In genomic region chr10:6221971-6222751, GRCh38 we compare ENCODE assay signal across 12 cellular contexts. TPM values are rescaled to one million over a fixed set of nuclear protein-coding genes. Genes with fewer than 3 reads are reported as not detected.
DNase-seq lines count a peak whose midpoint lies in the region; ATAC-seq, FAIRE-seq and TF ChIP-seq lines count a peak whose summit lies in the region.
"Had no signal": no experiment of that assay in that cellular context is flagged by ENCODE, and none has a peak within 500 bp of the region (broad histone marks: within the 10 kb centered on the region; RNA-seq: fewer than 3 reads in every experiment).

No MANE protein-coding gene starts in this region.

- TF ChIP-seq RAD21 in IMR-90 (IDR thresholded peaks at IDR 0.05; ENCODE audit: low read length) = no peak
- TF ChIP-seq RAD21 in GM12878 (IDR thresholded peaks at IDR 0.05; ENCODE audit: insufficient read depth, low read depth, low read length) = no peak

- H2BK20ac ChIP-seq in IMR-90 (ENCODE audit: low read depth, low read length) = peak overlapping the region; percentile 53; the same call in 1 of the 2 replicates

- peak overlapping the region; percentile 57 for H3K27ac Mint-ChIP-seq in nephron progenitor cell

- no peaks in the 10 kb centered on the region for H3K9me3 Mint-ChIP-seq in nephron progenitor cell

- peak overlapping the region; percentile 24; the same call in 1 of the 2 replicates for H3K9ac ChIP-seq in IMR-90 (ENCODE audit: low read depth, low read length)
- H3K9ac ChIP-seq in GM12878 (ENCODE audit: control insufficient read depth, insufficient read depth, low read length) = no peak overlapping the region

- H2BK15ac ChIP-seq in IMR-90 (ENCODE audit: low read depth, low read length) = peak overlapping the region; percentile 13; the same call in 1 of the 3 replicates

- CTCF ChIA-PET in IMR-90 (lab: Yijun Ruan, JAX) = no interaction called here
- CTCF ChIA-PET in GM12878 (lab: Yijun Ruan, JAX) = no interaction called here

- no peak overlapping the region for H3K4me3 Mint-ChIP-seq in nephron progenitor cell

- no peak overlapping the region; the same call in 1 of the 2 replicates for H3K18ac ChIP-seq in IMR-90 (ENCODE audit: low read depth, low read length)

- in situ Hi-C loops in IMR-90 (cut with MboI; ENCODE audit: low sequenced_read_pairs) (loop anchor here (10.0 kb wide), 1 partner anchor 173 kb away; no protein-coding TSS in a partner anchor), GM12878 (cut with MboI) (no loop called here)

- peak overlapping the region; percentile 48 for H2AFZ ChIP-seq in IMR-90 (replicated peaks; ENCODE audit: low read length, poor library complexity)
- H2AFZ ChIP-seq in GM12878 (ENCODE audit: control insufficient read depth, low read depth, low read length) = no peak overlapping the region

- no peaks in the 10 kb centered on the region for H3K4me1 Mint-ChIP-seq in nephron progenitor cell

- H3K4ac ChIP-seq in IMR-90 (ENCODE audit: low read depth, low read length) = peak overlapping the region; percentile 86

- H3K27ac ChIP-seq in IMR-90 (ENCODE audit: insufficient read depth, low read length) (peak overlapping the region; percentile 48), GM12878 (ENCODE audit: control insufficient read depth, insufficient read depth) (no peak overlapping the region)

- POLR2A ChIA-PET in IMR-90 (lab: Charles Lee; ENCODE audit: unreplicated experiment) = no interaction called here
- POLR2A ChIA-PET in GM12878 (lab: Charles Lee) = no interaction called here

- dilution Hi-C loops in IMR-90 (cut with HindIII; ENCODE audit: low sequenced_read_pairs, unreplicated experiment) = no loop called here

- peak overlapping the region; percentile 84 for H4K91ac ChIP-seq in IMR-90 (ENCODE audit: insufficient read depth, low read depth, low read length)

- H3K4me1 ChIP-seq in BE2C (peaks cover 5% of the 10 kb centered on the region; the same call in 1 of the 2 replicates), IMR-90 (ENCODE audit: control insufficient read depth, insufficient read depth, low read length) (peaks cover 4% of the 10 kb centered on the region), GM12878 (ENCODE audit: control insufficient read depth, insufficient read depth, low read length) (no peaks in the 10 kb centered on the region)

- H4K5ac ChIP-seq in IMR-90 (ENCODE audit: low read depth, low read length) = no peak overlapping the region

- BruUV-seq in IMR-90 (replicated peaks; lab: Mats Ljungman, UMichigan) = no TSS peak
- no TSS peak for BruUV-seq in GM12878 (replicated peaks; lab: Mats Ljungman, UMichigan)

- peak overlapping the region; percentile 22 for H2AK9ac ChIP-seq in IMR-90 (replicated peaks; ENCODE audit: low read depth, low read length, poor library complexity)

- H3K4me3 ChIP-seq in BE2C (ENCODE audit: low read depth, low read length) (no peak overlapping the region), IMR-90 (ENCODE audit: insufficient read depth, low read depth, low read length) (no peak overlapping the region), GM12878 (no peak overlapping the region)

- H3K36me3 Mint-ChIP-seq in nephron progenitor cell (ENCODE audit: low read depth) = peaks cover 77% of the 10 kb centered on the region

- peak overlapping the region; percentile 58 to 81 for H4K8ac ChIP-seq in IMR-90 (ENCODE audit: low read depth in 2 of 2, low read length in 2 of 2)

- peaks cover 10% of the 10 kb centered on the region for H3K36me3 ChIP-seq in BE2C
- peaks cover 90% of the 10 kb centered on the region for H3K36me3 ChIP-seq in IMR-90 (ENCODE audit: control insufficient read depth, insufficient read depth, low read length)
- peaks cover 20 to 48% of the 10 kb centered on the region in 2 experiments for H3K36me3 ChIP-seq in GM12878 (ENCODE audit: control insufficient read depth in 2 of 2, insufficient read depth in 2 of 2, low read length in 1 of 2)

- intact Hi-C loops in IMR-90 (cut with micrococcal nuclease) = no loop called here
- intact Hi-C loops in GM12878 (cut with micrococcal nuclease; ENCODE audit: unreplicated experiment) = no loop called here

- TF ChIP-seq EP300 in GM12878 (IDR thresholded peaks at IDR 0.05; ENCODE audit: borderline replicate concordance in 1 of 2, control insufficient read depth in 1 of 2, low read depth in 2 of 2, low read length in 2 of 2) = no peak

- H3K4me2 ChIP-seq in IMR-90 (ENCODE audit: low read depth, low read length) = no peak overlapping the region
- no peak overlapping the region for H3K4me2 ChIP-seq in GM12878 (ENCODE audit: control insufficient read depth, insufficient read depth)

- DNase-seq in BE2C = peak; percentile 43
- DNase-seq in IMR-90 = peak; percentile 29
- no peak for DNase-seq in GM12878 (ENCODE audit: low read depth, low spot score)
- DNase-seq in nephron progenitor cell = no peak
- no peak for DNase-seq in LoVo (ENCODE audit: low spot score)
- no peak for DNase-seq in SW480 (ENCODE audit: low spot score)
- DNase-seq in activated CD4-positive, alpha-beta T cell treated with anti-CD3 and anti-CD28 coated beads for 4 hours = no peak
- DNase-seq: NCI-H1694; NK-92 treated with Interleukin-12 subunit alpha and Interleukin-12 subunit beta, amount 100 ng/mL, for 24 hours; right cardiac atrium had no signal

- H3K9me3 ChIP-seq in BE2C (no peaks in the 10 kb centered on the region), IMR-90 (ENCODE audit: control insufficient read depth, insufficient read depth, low read length) (no peaks in the 10 kb centered on the region), GM12878 (replicated peaks; ENCODE audit: control insufficient read depth, insufficient read depth, low read length) (no peaks in the 10 kb centered on the region)

- H2BK5ac ChIP-seq in IMR-90 (ENCODE audit: low read depth, low read length, poor library complexity, severe bottlenecking) = peak overlapping the region; percentile 86

- SMC1A ChIA-PET in GM12878 (lab: Charles Lee; ENCODE audit: uncharacterized antibody, unreplicated experiment) = no interaction called here

- RAD21 ChIA-PET in GM12878 (lab: Charles Lee; ENCODE audit: unreplicated experiment) = interaction anchor here (1.1 kb wide), 1 partner anchor 20 kb away, joined by 3 read pairs; the partner anchor contains the start of gene PFKFB3

- H2BK120ac ChIP-seq in IMR-90 (ENCODE audit: low read depth, low read length) = peak overlapping the region; percentile 84

- H3K27me3 ChIP-seq in BE2C = no peaks in the 10 kb centered on the region
- no peaks in the 10 kb centered on the region for H3K27me3 ChIP-seq in IMR-90 (ENCODE audit: control insufficient read depth, insufficient read depth, low read length)
- no peaks in the 10 kb centered on the region for H3K27me3 ChIP-seq in GM12878 (replicated peaks in 1 of 2; ENCODE audit: control insufficient read depth in 2 of 2, insufficient read depth in 2 of 2, low read length in 1 of 2)

- peaks cover 4% of the 10 kb centered on the region for H3K27me3 Mint-ChIP-seq in nephron progenitor cell (ENCODE audit: low read depth, poor library complexity)

- H3K23ac ChIP-seq in IMR-90 (ENCODE audit: low read depth, low read length) = peak overlapping the region; percentile 64; the same call in 1 of the 2 replicates

- H2AK5ac ChIP-seq in IMR-90 (ENCODE audit: low read depth, low read length) = peak overlapping the region; percentile 80

- TF ChIP-seq CTCF in BE2C (IDR thresholded peaks at IDR 0.05; ENCODE audit: low read depth, low read length) (no peak), IMR-90 (conservative IDR thresholded peaks at IDR 0.05; ENCODE audit: low read depth, low read length) (no peak), GM12878 (IDR thresholded peaks at IDR 0.05 in 2 of 3, conservative IDR thresholded peaks at IDR 0.05 in 1 of 3; ENCODE audit: control insufficient read depth in 2 of 3, extremely low read depth in 1 of 3, insufficient read depth in 1 of 3, low read depth in 3 of 3, low read length in 3 of 3) (no peak), nephron progenitor cell (IDR thresholded peaks at IDR 0.05) (no peak)

- H3K79me1 ChIP-seq in IMR-90 (ENCODE audit: low read depth in 1 of 2, low read length in 2 of 2) = peaks cover 30 to 90% of the 10 kb centered on the region in 2 experiments

- H3K14ac ChIP-seq in IMR-90 (replicated peaks; ENCODE audit: low read depth, low read length) = peak overlapping the region; percentile 63

- peaks cover 7% of the 10 kb centered on the region; the same call in 1 of the 2 replicates for H3K9me1 ChIP-seq in IMR-90 (ENCODE audit: insufficient read depth, low read length)

- H4K20me1 ChIP-seq in IMR-90 (ENCODE audit: insufficient read depth, low read length) (peaks cover 41% of the 10 kb centered on the region), GM12878 (ENCODE audit: control insufficient read depth, insufficient read depth) (no peaks in the 10 kb centered on the region)

- TF ChIP-seq POLR2A in IMR-90 (IDR thresholded peaks at IDR 0.05; ENCODE audit: low read depth, low read length) (no peak), GM12878 (IDR thresholded peaks at IDR 0.05; ENCODE audit: low read depth, low read length) (no peak)

- WGBS in IMR-90 (ENCODE audit: extremely low coverage in 2 of 2, insufficient read length in 1 of 2), 2 experiments = 63% methylated on average over 11 of the region's 21 CpGs; no CpG with 5 or more reads in 1 of the 2 experiments
- 76% methylated on average over 21 of the region's 21 CpGs for WGBS in GM12878 (ENCODE audit: insufficient coverage, insufficient replicate concordance, low lambda C conversion rate, missing lambda C conversion rate)

- ATAC-seq in IMR-90 (ENCODE audit: low read depth) (peak; percentile 67), GM12878 (peak; percentile 2; the same call in 2 of the 3 replicates), GM19397 (IDR thresholded peaks at IDR 0.05; ENCODE audit: unreplicated experiment) (no peak)
- ATAC-seq: right cardiac atrium had no signal

- 0 out of 2 replicates have a peak overlapping the region, but pooled peaks have one; percentile 3 for H3K56ac ChIP-seq in IMR-90 (ENCODE audit: extremely low read depth, insufficient read depth, low read length)

- no peaks in the 10 kb centered on the region for H3K79me2 ChIP-seq in GM12878 (ENCODE audit: control insufficient read depth, insufficient read depth, low read length)

- FAIRE-seq in GM12878 (lab: Jason Lieb, UNC) = no peak
- FAIRE-seq: D721Med had no signal

RNA-seq across cellular contexts. Expression of gene PFKFB3, which starts 19.4 kb away (rescaled TPM):
- 12.1 TPM for polyA plus RNA-seq in BE2C (2012; ENCODE audit: insufficient read depth, insufficient read length, low read depth)
- 26.9 and 34.1 TPM in 2 replicates for total RNA-seq in IMR-90 (2012; rRNA removed)
- 45.5 and 51.3 TPM in 2 replicates for polyA plus RNA-seq in IMR-90 (2012; rRNA removed)
- polyA plus RNA-seq in IMR-90 (2012; cell fraction: cytosol; rRNA removed) = 35.6 and 39.8 TPM in 2 replicates
- 86.2 and 130 TPM in 2 replicates for polyA plus RNA-seq in IMR-90 (2012; cell fraction: nucleus; rRNA removed; ENCODE audit: low replicate concordance)
- 217 and 258 TPM in 2 replicates for total RNA-seq in GM12878 (2013; cell fraction: nucleolus; rRNA removed)
- total RNA-seq in GM12878 (2014; rRNA removed) = 13.0 and 14.7 TPM in 2 replicates
- total RNA-seq in GM12878 (2014; rRNA removed; fragmentation: Illumina TruSeq; extraction: Trizol) = 7.9 and 8.1 TPM in 2 replicates
- total RNA-seq in GM12878 (2021) = 23.5 and 26.8 TPM in 2 replicates
- 6.9 TPM for polyA plus RNA-seq in GM12878 (2011; ENCODE audit: low read depth)
- 21.8 and 46.7 TPM in 2 replicates for polyA plus RNA-seq in GM12878 (2011; rRNA removed)
- polyA plus RNA-seq in GM12878 (2011; cell fraction: cytosol; rRNA removed) = 38.7 and 47.0 TPM in 2 replicates
- 115 and 127 TPM in 2 replicates for polyA plus RNA-seq in GM12878 (2011; cell fraction: nucleus; rRNA removed)
- 14.6 and 20.5 TPM in 2 replicates for polyA plus RNA-seq in GM12878 (2012)
- 10.2 and 14.2 TPM in 2 replicates for polyA plus RNA-seq in GM12878 (2014; fragmentation: Illumina TruSeq; extraction: Trizol)
- polyA plus RNA-seq in GM12878 (2014; fragmentation: Nextera tagmentation; extraction: Ambion mirVana) = 1 to 10 TPM; 1.6 to 2.6 TPM
- 13.3 and 14.6 TPM in 2 replicates for polyA plus RNA-seq in GM12878 (2014; rRNA removed)
- polyA plus RNA-seq in GM12878 (2016; fragmentation: Nextera tagmentation; extraction: Ambion mirVana) = 10 to 100 TPM; 18.8 to 19.4 TPM
- polyA minus RNA-seq in GM12878 (2011; rRNA and poly(A)+ RNA removed) = 48.5 and 62.2 TPM in 2 replicates
- 12.2 and 18.8 TPM in 2 replicates for polyA minus RNA-seq in GM12878 (2011; cell fraction: cytosol; rRNA and poly(A)+ RNA removed)
- polyA minus RNA-seq in GM12878 (2011; cell fraction: nucleus; rRNA and poly(A)+ RNA removed) = 57.4 and 65.9 TPM in 2 replicates

Comparison
In these comparisons a context has a peak if more than half of its experiments do, and no peak if none do; other contexts are left out.
1. DNase-seq: peak in BE2C (single experiment) and IMR-90 (single experiment); none in GM12878 (single experiment), nephron progenitor cell (single experiment), LoVo (single experiment), SW480 (single experiment) and activated CD4-positive, alpha-beta T cell treated with anti-CD3 and anti-CD28 coated beads for 4 hours (0 of 2).